In the genomic region with DNA sequence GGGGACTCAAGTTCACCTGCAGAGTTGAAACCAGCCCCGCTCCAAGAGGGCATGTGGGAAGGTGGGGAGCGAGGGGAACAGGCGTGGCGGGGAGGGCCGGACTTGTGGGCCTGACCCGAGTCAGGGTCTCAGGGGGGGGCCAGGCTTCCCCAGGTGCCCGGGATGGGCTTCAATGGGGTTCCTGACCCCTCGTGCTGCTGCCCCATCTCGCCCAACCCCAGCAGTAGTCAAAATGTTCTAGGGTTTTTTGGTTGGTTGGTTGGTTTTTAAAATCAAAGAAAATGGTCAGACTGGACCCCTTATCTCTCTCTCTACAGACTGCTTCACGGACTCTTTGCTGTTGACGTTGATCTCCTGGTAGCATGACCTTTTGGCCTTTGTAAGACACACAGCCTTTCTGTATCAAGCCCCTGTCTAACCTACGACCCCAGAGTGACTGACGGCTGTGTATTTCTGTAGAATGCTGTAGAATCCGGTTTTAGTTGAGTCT, we compare ENCODE assay signal across 10 cellular contexts.
DNase-seq lines count a peak whose midpoint lies in the region; ATAC-seq, FAIRE-seq and TF ChIP-seq lines count a peak whose summit lies in the region.
"Had no signal": no experiment of that assay in that cellular context is flagged by ENCODE, and none has a peak within 500 bp of the region (broad histone marks: within the 10 kb centered on the region; RNA-seq: fewer than 3 reads in every experiment).

No MANE protein-coding gene starts in this region.

- no peaks in the 10 kb centered on the region for H3K9me1 ChIP-seq in K562 (ENCODE audit: control insufficient read depth, insufficient read depth, low read length)

- peak; percentile 96 for FAIRE-seq in K562 (lab: Jason Lieb, UNC)
- FAIRE-seq: colon, urothelium cell line had no signal

- peaks cover 9% of the 10 kb centered on the region for H4K20me1 ChIP-seq in K562 (replicated peaks; ENCODE audit: control insufficient read depth, insufficient read depth, low read length)

- no peak for TF ChIP-seq POLR2A in K562 (conservative IDR thresholded peaks at IDR 0.05)

- no TSS peak for BruUV-seq in K562 (replicated peaks; lab: Mats Ljungman, UMichigan)

- no peaks in the 10 kb centered on the region for H3K79me2 ChIP-seq in K562 (ENCODE audit: control insufficient read depth, insufficient read depth, low read length)

- in situ Hi-C loops in K562 (cut with MboI) = no loop called here

- H3K4me1 ChIP-seq in K562 (replicated peaks in 1 of 2; ENCODE audit: control insufficient read depth in 2 of 2, insufficient read depth in 2 of 2, low read length in 2 of 2) (peaks cover 11 to 35% of the 10 kb centered on the region in 2 experiments), mucosa of descending colon (ENCODE audit: low read depth) (peaks cover 4% of the 10 kb centered on the region)

- TF ChIP-seq CTCF in AG04450 (IDR thresholded peaks at IDR 0.05; ENCODE audit: low read depth, low read length) (no peak), K562 (IDR thresholded peaks at IDR 0.05 in 2 of 3, conservative IDR thresholded peaks at IDR 0.05 in 1 of 3; ENCODE audit: insufficient read depth in 2 of 3, low read depth in 1 of 3, low read length in 3 of 3) (no peak), mucosa of descending colon (IDR thresholded peaks at IDR 0.05) (no peak)

- H3K36me3 ChIP-seq in MG63 (peaks cover 17% of the 10 kb centered on the region), K562 (ENCODE audit: control insufficient read depth, insufficient read depth, low read length) (peaks cover 2% of the 10 kb centered on the region; the same call in 1 of the 3 replicates), mucosa of descending colon (ENCODE audit: low read depth) (no peaks in the 10 kb centered on the region)

- H2AFZ ChIP-seq in K562 (ENCODE audit: low read depth, low read length) = peak overlapping the region; percentile 46; the same call in 1 of the 2 replicates

- DNase-seq in AG04450 (ENCODE audit: low read depth, low spot score) = no peak
- no peak for DNase-seq in MG63
- peak; percentile 72 to 86 (median 80) for DNase-seq in K562 (ENCODE audit: extremely low read depth in 1 of 4, low spot score in 3 of 4)
- DNase-seq in mucosa of descending colon = peak in 2 of 3 donors; percentile 27 to 51
- DNase-seq in kidney tubule cell (ENCODE audit: low spot score) = no peak
- DNase-seq in DMS79 treated with DMSO at 0.1 percent for 48 hours (lab: John Stamatoyannopoulos, UW) = no peak
- DNase-seq in cerebellar nuclear complex (lab: John Stamatoyannopoulos, UW) = no peak

- TF ChIP-seq EP300 in K562 (IDR thresholded peaks at IDR 0.05; ENCODE audit: low read length) = peak; percentile 76; the same call in 1 of the 2 replicates

- TF ChIP-seq RAD21 in K562 (CRISPR knock-in tag; conservative IDR thresholded peaks at IDR 0.05 in 1 of 2, IDR thresholded peaks at IDR 0.05 in 1 of 2) = no peak

- CTCF ChIA-PET in AG04450 (lab: Charles Lee) (interaction anchor here (0.7 to 3.7 kb wide), 29 partner anchors 9 to 884 kb away, joined by 3 to 28 read pairs (median 5); a partner anchor contains a TSS), K562 (lab: Yijun Ruan, JAX; ENCODE audit: low intra/inter-chr PET ratio) (interaction anchor here (0.6 to 1.9 kb wide), 4 partner anchors 23 to 895 kb away, joined by 3 to 20 read pairs (median 3); no protein-coding TSS in a partner anchor)

- H3K9ac ChIP-seq in K562 (ENCODE audit: insufficient read depth in 1 of 2, low read depth in 2 of 2, low read length in 2 of 2) = no peak overlapping the region

- 26% methylated on average over 13 of the region's 14 CpGs for WGBS in K562 (ENCODE audit: insufficient coverage, low coverage, missing lambda C conversion rate)

- H3K9me3 ChIP-seq in AG04450 (ENCODE audit: control insufficient read depth, insufficient read depth, low read length) (no peaks in the 10 kb centered on the region), MG63 (no peaks in the 10 kb centered on the region), K562 (replicated peaks; ENCODE audit: control insufficient read depth, insufficient read depth, low read depth, low read length) (no peaks in the 10 kb centered on the region), mucosa of descending colon (no peaks in the 10 kb centered on the region)

- H3K27ac ChIP-seq in AG04450 (ENCODE audit: low read depth, low read length) (peak overlapping the region; percentile 94), K562 (ENCODE audit: extremely low read depth, low read depth, low read length) (peak overlapping the region; percentile 47; the same call in 1 of the 3 replicates)

- H3K4me3 ChIP-seq in AG04450 (ENCODE audit: low read depth, low read length) = peak overlapping the region; percentile 41
- H3K4me3 ChIP-seq in MG63 = peak overlapping the region; percentile 43
- H3K4me3 ChIP-seq in K562 = no peak overlapping the region
- H3K4me3 ChIP-seq in mucosa of descending colon = no peak overlapping the region

- intact Hi-C loops in K562 (cut with micrococcal nuclease) (loop anchor here (1.0 to 10.0 kb wide), 3 partner anchors 24 to 159 kb away; a partner anchor contains a TSS), mucosa of descending colon (cut with DNase I, micrococcal nuclease) (no loop called here)

- peak overlapping the region; percentile 45; the same call in 1 of the 2 replicates for H3K4me2 ChIP-seq in K562 (ENCODE audit: insufficient read depth, low read length)

- peak; percentile 73 for ATAC-seq in K562
- no peak for ATAC-seq in mucosa of descending colon
- no peak for ATAC-seq in HG02763 (IDR thresholded peaks at IDR 0.05; ENCODE audit: unreplicated experiment)

- no peaks in the 10 kb centered on the region for H3K27me3 ChIP-seq in AG04450 (ENCODE audit: control insufficient read depth, insufficient read depth, low read length)
- H3K27me3 ChIP-seq in MG63 = no peaks in the 10 kb centered on the region
- H3K27me3 ChIP-seq in K562 (ENCODE audit: control insufficient read depth in 2 of 2, insufficient read depth in 2 of 2, low read length in 2 of 2) = peaks cover 3 to 20% of the 10 kb centered on the region in 2 experiments; a peak in 3 of 5 replicates

- POLR2A ChIA-PET in AG04450 (lab: Yijun Ruan, JAX) = interaction anchor here (1.0 to 1.7 kb wide), 3 partner anchors 11 to 95 kb away, joined by 4 to 6 read pairs (median 5); a partner anchor contains a TSS
- POLR2A ChIA-PET in K562 (lab: Yijun Ruan, JAX) = interaction anchor here (0.6 to 1.3 kb wide), 6 partner anchors 9 to 95 kb away, joined by 3 read pairs; a partner anchor contains a TSS

TF ChIP-seq in K562, 482 proteins besides CTCF, POLR2A, EP300 and RAD21 (continues in another document):
- TF ChIP-seq ARID1B (IDR thresholded peaks at IDR 0.05) (peak; percentile 92), TEAD4 (IDR thresholded peaks at IDR 0.05; ENCODE audit: low read length) (peak; percentile 86), TEAD4 (CRISPR knock-in tag; IDR thresholded peaks at IDR 0.05; ENCODE audit: borderline replicate concordance) (no peak), MEIS2 (IDR thresholded peaks at IDR 0.05; ENCODE audit: partially characterized antibody) (peak; percentile 75), STAT5A (IDR thresholded peaks at IDR 0.05; ENCODE audit: borderline replicate concordance, low read length) (peak; percentile 70; the same call in 1 of the 2 replicates), CREB1 (IDR thresholded peaks at IDR 0.05) (peak; percentile 27; the same call in 1 of the 2 replicates), CREB1 (CRISPR knock-in tag; IDR thresholded peaks at IDR 0.05) (no peak), KLF10 (CRISPR knock-in tag; IDR thresholded peaks at IDR 0.05) (no peak), HDAC2 (IDR thresholded peaks at IDR 0.05) (peak; percentile 86), TAL1 (IDR thresholded peaks at IDR 0.05) (peak; percentile 92), ZNF584 (CRISPR knock-in tag; IDR thresholded peaks at IDR 0.05; ENCODE audit: low read depth) (0 out of 2 replicates have a peak, but pooled peaks have one; percentile 36), RHOXF2B (CRISPR knock-in tag; conservative IDR thresholded peaks at IDR 0.05) (no peak), NCOA2 (IDR thresholded peaks at IDR 0.05; ENCODE audit: partially characterized antibody in 2 of 2) (no peak), KDM1A (IDR thresholded peaks at IDR 0.05) (peak; percentile 97), CBFA2T2 (conservative IDR thresholded peaks at IDR 0.05) (peak; percentile 90), ZC3H8 (IDR thresholded peaks at IDR 0.05) (no peak), CBFA2T3 (IDR thresholded peaks at IDR 0.05) (peak; percentile 95), PHB2 (IDR thresholded peaks at IDR 0.05; ENCODE audit: low read depth) (peak; percentile 66; the same call in 1 of the 2 replicates), FOXA3 (CRISPR knock-in tag; conservative IDR thresholded peaks at IDR 0.05 in 1 of 2, IDR thresholded peaks at IDR 0.05 in 1 of 2) (peak; percentile 70 to 79; a peak in 3 of 4 replicates), NR2C1 (IDR thresholded peaks at IDR 0.05) (peak; percentile 78), NR2C1 (tag; IDR thresholded peaks at IDR 0.05) (peak; percentile 57; the same call in 1 of the 2 replicates), GATA2 (CRISPR knock-in tag; IDR thresholded peaks at IDR 0.05) (peak; percentile 44; the same call in 1 of the 2 replicates)
- TF ChIP-seq, protein P1, sequence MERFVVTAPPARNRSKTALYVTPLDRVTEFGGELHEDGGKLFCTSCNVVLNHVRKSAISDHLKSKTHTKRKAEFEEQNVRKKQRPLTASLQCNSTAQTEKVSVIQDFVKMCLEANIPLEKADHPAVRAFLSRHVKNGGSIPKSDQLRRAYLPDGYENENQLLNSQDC (CRISPR knock-in tag; IDR thresholded peaks at IDR 0.05) = no peak
- TF ChIP-seq, protein P2, sequence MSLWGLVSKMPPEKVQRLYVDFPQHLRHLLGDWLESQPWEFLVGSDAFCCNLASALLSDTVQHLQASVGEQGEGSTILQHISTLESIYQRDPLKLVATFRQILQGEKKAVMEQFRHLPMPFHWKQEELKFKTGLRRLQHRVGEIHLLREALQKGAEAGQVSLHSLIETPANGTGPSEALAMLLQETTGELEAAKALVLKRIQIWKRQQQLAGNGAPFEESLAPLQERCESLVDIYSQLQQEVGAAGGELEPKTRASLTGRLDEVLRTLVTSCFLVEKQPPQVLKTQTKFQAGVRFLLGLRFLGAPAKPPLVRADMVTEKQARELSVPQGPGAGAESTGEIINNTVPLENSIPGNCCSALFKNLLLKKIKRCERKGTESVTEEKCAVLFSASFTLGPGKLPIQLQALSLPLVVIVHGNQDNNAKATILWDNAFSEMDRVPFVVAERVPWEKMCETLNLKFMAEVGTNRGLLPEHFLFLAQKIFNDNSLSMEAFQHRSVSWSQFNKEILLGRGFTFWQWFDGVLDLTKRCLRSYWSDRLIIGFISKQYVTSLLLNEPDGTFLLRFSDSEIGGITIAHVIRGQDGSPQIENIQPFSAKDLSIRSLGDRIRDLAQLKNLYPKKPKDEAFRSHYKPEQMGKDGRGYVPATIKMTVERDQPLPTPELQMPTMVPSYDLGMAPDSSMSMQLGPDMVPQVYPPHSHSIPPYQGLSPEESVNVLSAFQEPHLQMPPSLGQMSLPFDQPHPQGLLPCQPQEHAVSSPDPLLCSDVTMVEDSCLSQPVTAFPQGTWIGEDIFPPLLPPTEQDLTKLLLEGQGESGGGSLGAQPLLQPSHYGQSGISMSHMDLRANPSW (CRISPR knock-in tag; IDR thresholded peaks at IDR 0.05) = no peak

Comparison
In these comparisons a context has a peak if more than half of its experiments do, and no peak if none do; other contexts are left out.
1. DNase-seq: peak in K562 (4 of 4) and mucosa of descending colon (2 of 3); none in AG04450 (single experiment), MG63 (single experiment), kidney tubule cell (single experiment), DMS79 treated with DMSO at 0.1 percent for 48 hours (single experiment) and cerebellar nuclear complex (0 of 2).
2. H3K4me3 ChIP-seq: peak in AG04450 (single experiment) and MG63 (single experiment); none in K562 (single experiment) and mucosa of descending colon (single experiment).